In genomic region chr11:76234704-76235232, GRCh38 we compare ENCODE assay signal across 8 cellular contexts. TPM values are rescaled to one million over a fixed set of nuclear protein-coding genes. Genes with fewer than 3 reads are reported as not detected.
DNase-seq lines count a peak whose midpoint lies in the region; ATAC-seq and TF ChIP-seq lines count a peak whose summit lies in the region.

No MANE protein-coding gene starts in this region.

- H3K4me1 ChIP-seq in lower lobe of right lung, result peaks cover 23% of the 10 kb centered on the region

- H3K27ac ChIP-seq in cingulate gyrus (ENCODE audit: low read depth, low read length) (peak overlapping the region; percentile 74), lower lobe of right lung (peak overlapping the region; percentile 82)

- H3K36me3 ChIP-seq in lower lobe of right lung, result no peaks in the 10 kb centered on the region

- H3K4me3 ChIP-seq in GM12875 (ENCODE audit: low read depth, low read length), result peak overlapping the region; percentile 77
- peak overlapping the region; percentile 90 for H3K4me3 ChIP-seq in lower lobe of right lung

- no peaks in the 10 kb centered on the region for H3K27me3 ChIP-seq in lower lobe of right lung (ENCODE audit: low read depth)

- DNase-seq in RKO (ENCODE audit: low spot score) (peak; percentile 77), lower lobe of right lung (peak; percentile 62), stromal cell of bone marrow (ENCODE audit: low read depth) (peak; percentile 52), NCI-H82 treated with DMSO at 0.1 percent for 48 hours (lab: John Stamatoyannopoulos, UW; ENCODE audit: unreplicated experiment) (no peak), NK-92 (lab: John Stamatoyannopoulos, UW; ENCODE audit: unreplicated experiment) (no peak)

- intact Hi-C loops in lower lobe of right lung (cut with DNase I), result no loop called here

- H3K9me3 ChIP-seq in lower lobe of right lung, result no peaks in the 10 kb centered on the region

- ATAC-seq in HG02610 (IDR thresholded peaks at IDR 0.05; ENCODE audit: unreplicated experiment) (peak; percentile 1), lower lobe of right lung (peak; percentile 20 to 22)

- TF ChIP-seq CTCF in GM12875 (IDR thresholded peaks at IDR 0.05; ENCODE audit: borderline replicate concordance, insufficient read depth, low read depth, low read length), result no peak
- TF ChIP-seq CTCF in lower lobe of right lung (IDR thresholded peaks at IDR 0.05), result no peak

RNA-seq across cellular contexts. Expression of gene WNT11, which starts 28.5 kb away (rescaled TPM):
- total RNA-seq in lower lobe of right lung, result 9.2 TPM

Comparison
In these comparisons a context has a peak if more than half of its experiments do, and no peak if none do; other contexts are left out.
1. DNase-seq: peak in RKO (single experiment), lower lobe of right lung (single experiment) and stromal cell of bone marrow (single experiment); none in NCI-H82 treated with DMSO at 0.1 percent for 48 hours (single experiment) and NK-92 (single experiment).